ENCODE assay signal across 12 cellular contexts in the genomic region with DNA sequence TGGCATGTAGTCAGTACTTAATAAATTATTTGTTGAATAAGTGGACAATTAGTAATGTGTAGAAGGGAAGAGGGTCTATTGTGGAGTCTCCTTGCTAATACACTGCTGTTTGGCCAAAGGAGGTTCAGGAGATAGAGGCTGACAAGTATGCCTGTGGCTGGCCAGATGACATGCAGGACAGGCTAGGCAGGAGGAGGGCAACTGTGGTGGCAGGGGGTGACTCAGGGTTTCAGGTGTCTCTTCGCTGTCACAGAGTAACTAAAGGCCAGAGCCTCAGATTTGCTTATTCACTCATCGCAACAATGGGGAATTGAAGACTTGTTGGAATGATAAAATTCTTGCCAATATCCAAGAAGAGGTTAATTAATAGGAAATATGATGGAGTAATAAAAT. TPM values are rescaled to one million over a fixed set of nuclear protein-coding genes. Genes with fewer than 3 reads are reported as not detected.
DNase-seq lines count a peak whose midpoint lies in the region; FAIRE-seq and TF ChIP-seq lines count a peak whose summit lies in the region.
"Had no signal": no experiment of that assay in that cellular context is flagged by ENCODE, and none has a peak within 500 bp of the region (broad histone marks: within the 10 kb centered on the region; RNA-seq: fewer than 3 reads in every experiment).

No MANE protein-coding gene starts in this region.

- peak; percentile 11 for DNase-seq in Daoy (ENCODE audit: low read depth)
- peak; percentile 8 for DNase-seq in HT1080 (ENCODE audit: low read depth)
- peak; percentile 32 for DNase-seq in bronchial epithelial cell (ENCODE audit: low read depth)
- DNase-seq in T1000 (lab: John Stamatoyannopoulos, UW), result no peak
- no peak for DNase-seq in LoVo (ENCODE audit: low spot score)
- DNase-seq in SHP77 (lab: John Stamatoyannopoulos, UW), result no peak
- DNase-seq in EL, result no peak
- DNase-seq: activated naive CD8-positive, alpha-beta T cell treated with anti-CD3 and anti-CD28 coated beads, Interleukin-2, amount 10 ng/mL, durations not matched to agents 7 days and 5 days; NCI-H2171 treated with DMSO at 0.1 percent for 48 hours; stimulated activated CD4-positive, alpha-beta T cell treated with anti-CD3 and anti-CD28 coated beads, Interleukin-4, amount 100 ng/mL, for 1 hour had no signal

- peaks cover 3% of the 10 kb centered on the region for H3K36me3 ChIP-seq in bronchial epithelial cell (ENCODE audit: control insufficient read depth, insufficient read depth, low read length)
- H3K36me3 ChIP-seq in parathyroid adenoma (ENCODE audit: control insufficient read depth, insufficient read depth, low read length), result no peaks in the 10 kb centered on the region

- no peak overlapping the region for H2AFZ ChIP-seq in parathyroid adenoma

- peaks cover 20% of the 10 kb centered on the region for H3K79me2 ChIP-seq in parathyroid adenoma

- TF ChIP-seq CTCF in bronchial epithelial cell (IDR thresholded peaks at IDR 0.05; ENCODE audit: insufficient read depth, low read length, severe bottlenecking), result no peak
- no peak for TF ChIP-seq CTCF in parathyroid adenoma (IDR thresholded peaks at IDR 0.05)

- H3K9ac ChIP-seq in parathyroid adenoma, result no peak overlapping the region

- H3K4me3 ChIP-seq in bronchial epithelial cell (ENCODE audit: low read depth, low read length) (no peak overlapping the region), parathyroid adenoma (ENCODE audit: low read depth, low read length) (no peak overlapping the region)

- no peaks in the 10 kb centered on the region for H3K9me3 ChIP-seq in parathyroid adenoma (ENCODE audit: control insufficient read depth, low read length)

- peak overlapping the region; percentile 73 for H3K27ac ChIP-seq in parathyroid adenoma
- H3K27ac ChIP-seq: HL-60 had no signal

- no peak for FAIRE-seq in bronchial epithelial cell (lab: Jason Lieb, UNC)

- H3K4me1 ChIP-seq in parathyroid adenoma, result peaks cover 13% of the 10 kb centered on the region

- H3K4me2 ChIP-seq in parathyroid adenoma (ENCODE audit: low read length), result no peak overlapping the region

- H3K27me3 ChIP-seq in bronchial epithelial cell (ENCODE audit: control insufficient read depth, insufficient read depth, low read length) (no peaks in the 10 kb centered on the region), parathyroid adenoma (ENCODE audit: control insufficient read depth, insufficient read depth, low read length) (no peaks in the 10 kb centered on the region)

RNA-seq across cellular contexts. Expression of a gene that starts 33.1 kb away (rescaled TPM):
- total RNA-seq in Daoy (2014; rRNA removed; shearing (Covaris generic)), result 57.4 and 76.3 TPM in 2 replicates
- 92.0 and 93.0 TPM in 2 replicates for total RNA-seq in HT1080 (2014; rRNA removed; shearing (Covaris generic))
- polyA plus RNA-seq in HT1080 (2015; cell fraction: cytosol; rRNA removed), result 65.5 and 72.6 TPM in 2 replicates
- 202 and 209 TPM in 2 replicates for polyA plus RNA-seq in HT1080 (2015; cell fraction: nucleus; rRNA removed)
- 82.3 and 82.4 TPM in 2 replicates for total RNA-seq in bronchial epithelial cell

RNA-seq across cellular contexts. Expression of a gene that starts 48.8 kb away (rescaled TPM):
- total RNA-seq in Daoy (2014; rRNA removed; shearing (Covaris generic)), result 0.89 and 1.1 TPM in 2 replicates
- 0.88 and 2.6 TPM in 2 replicates for total RNA-seq in HT1080 (2014; rRNA removed; shearing (Covaris generic))
- 0.21 and 0.53 TPM in 2 replicates for polyA plus RNA-seq in HT1080 (2015; cell fraction: cytosol; rRNA removed)
- polyA plus RNA-seq in HT1080 (2015; cell fraction: nucleus; rRNA removed), result 7.3 and 7.5 TPM in 2 replicates
- 2.6 and 6.9 TPM in 2 replicates for total RNA-seq in bronchial epithelial cell

Comparison
In these comparisons a context has a peak if more than half of its experiments do, and no peak if none do; other contexts are left out.
1. DNase-seq: peak in Daoy (single experiment), HT1080 (single experiment) and bronchial epithelial cell (single experiment); none in T1000 (single experiment), LoVo (single experiment), SHP77 (0 of 2) and EL (single experiment).